In genomic region chr9:17967731-17968130, GRCh38 we compare ENCODE assay signal across 34 cellular contexts.
"Had no signal": no experiment of that assay in that cellular context is flagged by ENCODE, and none has a peak within 500 bp of the region (broad histone marks: within the 10 kb centered on the region; RNA-seq: fewer than 3 reads in every experiment).

No MANE protein-coding gene starts in this region.

- H3K9me3 ChIP-seq: MG63 had no signal

- H3K36me3 ChIP-seq: MG63 had no signal

- H3K4me2 ChIP-seq: KMS-11 had no signal

- H3K27ac ChIP-seq: KMS-11 had no signal

- DNase-seq: Karpas-422, Kasumi-1, MG63, MM.1S, MV-4-11, NCI-H1048, NCI-H1092, NCI-H1092 treated with DMSO at 0.1 percent for 48 hours, NCI-H1105, NCI-H1105 treated with DMSO at 0.1 percent for 48 hours, NCI-H1417, NCI-H1417 treated with DMSO at 0.1 percent for 48 hours, NCI-H1436, NCI-H1436 treated with DMSO at 0.1 percent for 48 hours, NCI-H146, NCI-H1694, NCI-H1694 treated with DMSO at 0.1 percent for 48 hours, NCI-H187, NCI-H187 treated with DMSO at 0.1 percent for 48 hours, NCI-H1930, NCI-H2029, NCI-H2029 treated with DMSO at 0.1 percent for 48 hours, NCI-H2081, NCI-H2081 treated with DMSO at 0.1 percent for 48 hours, NCI-H2107, NCI-H2171, NCI-H2171 treated with DMSO at 0.1 percent for 48 hours, NCI-H2227 treated with DMSO at 0.1 percent for 48 hours, NCI-H226, NCI-H345, NCI-H446, NCI-H446 treated with DMSO at 0.1 percent for 48 hours, NCI-H510A had no signal

- H3K9ac ChIP-seq: KMS-11 had no signal

- H3K4me3 ChIP-seq: MG63 had no signal
